ENCODE assay signal across 20 cellular contexts in genomic region chr21:34086887-34087306, GRCh38. TPM values are rescaled to one million over a fixed set of nuclear protein-coding genes. Genes with fewer than 3 reads are reported as not detected.
DNase-seq lines count a peak whose midpoint lies in the region; ATAC-seq and TF ChIP-seq lines count a peak whose summit lies in the region.
"Had no signal": no experiment of that assay in that cellular context is flagged by ENCODE, and none has a peak within 500 bp of the region (broad histone marks: within the 10 kb centered on the region; RNA-seq: fewer than 3 reads in every experiment).

No MANE protein-coding gene starts in this region.

- ATAC-seq in right cardiac atrium (peak; percentile 47 to 48), GM18511 (IDR thresholded peaks at IDR 0.05; ENCODE audit: unreplicated experiment) (no peak), lower lobe of right lung (no peak)

- H3K4me1 ChIP-seq in right cardiac atrium (ENCODE audit: control insufficient read depth, insufficient read depth, low read length) (peaks cover 5% of the 10 kb centered on the region), lower lobe of right lung (peaks cover 21% of the 10 kb centered on the region)

- no peaks in the 10 kb centered on the region for H3K9me3 ChIP-seq in right cardiac atrium (ENCODE audit: control insufficient read depth, low read length)
- no peaks in the 10 kb centered on the region for H3K9me3 ChIP-seq in lower lobe of right lung
- H3K9me3 ChIP-seq: vagina had no signal

- intact Hi-C loops in right cardiac atrium (cut with DNase I) (no loop called here), lower lobe of right lung (cut with DNase I) (no loop called here)

- no peak for TF ChIP-seq CTCF in lower lobe of right lung (IDR thresholded peaks at IDR 0.05)

- H3K27ac ChIP-seq in right cardiac atrium (ENCODE audit: low read length) (no peak overlapping the region), lower lobe of right lung (no peak overlapping the region)
- H3K27ac ChIP-seq: vagina had no signal

- H3K4me3 ChIP-seq in right cardiac atrium (ENCODE audit: low read length) (no peak overlapping the region), lower lobe of right lung (no peak overlapping the region)
- H3K4me3 ChIP-seq: vagina had no signal

- H3K27me3 ChIP-seq in right cardiac atrium (ENCODE audit: control insufficient read depth, insufficient read depth) (no peaks in the 10 kb centered on the region), lower lobe of right lung (ENCODE audit: low read depth) (no peaks in the 10 kb centered on the region)
- H3K27me3 ChIP-seq: vagina had no signal

- H3K36me3 ChIP-seq in lower lobe of right lung: no peaks in the 10 kb centered on the region
- H3K36me3 ChIP-seq: vagina had no signal

- 64% methylated on average over 5 of the region's 5 CpGs for WGBS in right cardiac atrium

- DNase-seq in activated gamma-delta T cell treated with Interleukin-2 at 50 U/mL for 16 hours (peak; percentile 25), activated gamma-delta T cell (lab: John Stamatoyannopoulos, UW) (no peak), OCI-M1 (lab: John Stamatoyannopoulos, UW) (peak; percentile 27), right cardiac atrium (no peak), GF-D8 (lab: John Stamatoyannopoulos, UW) (no peak), lower lobe of right lung (no peak)
- peak; percentile 40 for DNase-seq in stimulated activated CD8-positive, alpha-beta memory T cell treated with anti-CD3 and anti-CD28 coated beads, Interleukin-4, amount 100 ng/mL, for 48 hours
- DNase-seq: activated CD4-positive, CD25-positive, alpha-beta regulatory T cell; activated CD8-positive, alpha-beta memory T cell treated with anti-CD3 and anti-CD28 coated beads, Interleukin-2, amount 50 U/mL, for 4 hours; activated naive CD4-positive, alpha-beta T cell treated with anti-CD3 and anti-CD28 coated beads, Interleukin-2, amount 10 ng/mL, durations not matched to agents 7 days and 5 days; DMS79 treated with DMSO at 0.1 percent for 48 hours; HFFc6; NCI-H1694 treated with DMSO at 0.1 percent for 48 hours; NCI-H2227 treated with DMSO at 0.1 percent for 48 hours; NCI-H774; SIG-M5; stimulated activated CD4-positive, alpha-beta T cell treated with anti-CD3 and anti-CD28 coated beads, Interleukin-4, amount 100 ng/mL, for 24 hours; substantia nigra had no signal

RNA-seq across cellular contexts. Expression of gene MRPS6, which starts 13.5 kb away (rescaled TPM):
- total RNA-seq in right cardiac atrium (10 to 100 TPM; 67.6 to 78.1 (median 73.1) TPM), lower lobe of right lung (44.5 TPM)
- polyA plus RNA-seq in right cardiac atrium: 95.3 TPM

RNA-seq across cellular contexts. Expression of gene SLC5A3, which starts 13.5 kb away (rescaled TPM):
- total RNA-seq in right cardiac atrium (10 to 100 TPM in 1 of 4 donors, 1 to 10 TPM in 3; 4.1 to 11.7 (median 6.7) TPM), lower lobe of right lung (17.4 TPM)
- 2.2 TPM for polyA plus RNA-seq in right cardiac atrium

Comparison
In these comparisons a context has a peak if more than half of its experiments do, and no peak if none do; other contexts are left out.
1. DNase-seq: peak in activated gamma-delta T cell treated with Interleukin-2 at 50 U/mL for 16 hours (single experiment), OCI-M1 (single experiment) and stimulated activated CD8-positive, alpha-beta memory T cell treated with anti-CD3 and anti-CD28 coated beads, Interleukin-4, amount 100 ng/mL, for 48 hours (single experiment); none in activated gamma-delta T cell (single experiment), right cardiac atrium (0 of 3), GF-D8 (single experiment) and lower lobe of right lung (single experiment).
2. ATAC-seq: peak in right cardiac atrium (2 of 2); none in GM18511 (single experiment) and lower lobe of right lung (0 of 2).